ENCODE assay signal across 11 cellular contexts in the genomic region with DNA sequence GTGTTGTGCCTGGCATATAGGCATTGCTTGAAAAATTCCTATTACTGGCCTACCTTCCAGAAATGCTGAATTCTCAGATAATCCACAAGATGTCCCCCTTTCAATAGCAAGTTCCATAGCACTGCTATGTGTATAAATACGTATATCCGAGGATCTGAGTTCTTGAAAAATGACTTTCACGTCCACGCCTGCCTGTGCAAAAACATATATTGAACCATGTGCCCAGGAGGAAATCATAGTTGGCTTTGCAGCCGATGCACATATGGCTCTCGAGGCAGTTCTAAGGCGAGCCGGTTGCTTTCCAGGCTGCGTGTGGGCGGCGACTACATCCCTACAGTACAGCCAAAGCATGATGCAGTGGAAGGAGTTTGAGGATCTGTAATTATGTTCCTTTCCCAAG. TPM values are rescaled to one million over a fixed set of nuclear protein-coding genes. Genes with fewer than 3 reads are reported as not detected.
A peak's percentile ranks its signal among the peaks of the same experiment; 100 is the strongest.
DNase-seq lines count a peak whose midpoint lies in the region; ATAC-seq and TF ChIP-seq lines count a peak whose summit lies in the region.
"Had no signal": no experiment of that assay in that cellular context is flagged by ENCODE, and none has a peak within 500 bp of the region (broad histone marks: within the 10 kb centered on the region; RNA-seq: fewer than 3 reads in every experiment).

No MANE protein-coding gene starts in this region.

- H3K4me1 ChIP-seq in muscle layer of duodenum (ENCODE audit: control insufficient read depth in 1 of 2, insufficient read depth in 2 of 2, low read length in 2 of 2) = no peaks in the 10 kb centered on the region
- no peaks in the 10 kb centered on the region for H3K4me1 ChIP-seq in body of pancreas

- WGBS in body of pancreas, 2 donors = 35% methylated on average over 10 of the region's 11 CpGs; no CpG with 5 or more reads in 1 of the 2 donors

- DNase-seq in DMS53 treated with DMSO at 0.1 percent for 48 hours (lab: John Stamatoyannopoulos, UW; ENCODE audit: unreplicated experiment) = peak; percentile 32
- peak; percentile 13 for DNase-seq in NB4 (ENCODE audit: low read depth)
- peak; percentile 19 for DNase-seq in cerebellar cortex (ENCODE audit: low spot score)
- no peak for DNase-seq in mucosa of gallbladder (ENCODE audit: low spot score)
- DNase-seq in body of pancreas = no peak
- DNase-seq: activated CD4-positive, alpha-beta T cell treated with anti-CD3 and anti-CD28 coated beads for 4 hours; stimulated activated CD4-positive, alpha-beta T cell treated with anti-CD3 and anti-CD28 coated beads, Interleukin-4, amount 100 ng/mL, for 4 hours had no signal

- H3K36me3 ChIP-seq in muscle layer of duodenum (ENCODE audit: control insufficient read depth in 1 of 2, insufficient read depth in 2 of 2, low read length in 2 of 2) (no peaks in the 10 kb centered on the region), body of pancreas (replicated peaks in 1 of 2; ENCODE audit: insufficient read depth in 1 of 2, low read depth in 2 of 2) (no peaks in the 10 kb centered on the region)

- H3K27me3 ChIP-seq in muscle layer of duodenum (ENCODE audit: low read depth, low read length) (no peaks in the 10 kb centered on the region), body of pancreas (no peaks in the 10 kb centered on the region)

- H3K9me3 ChIP-seq in muscle layer of duodenum (ENCODE audit: control insufficient read depth in 1 of 2, low read length in 2 of 2) (no peaks in the 10 kb centered on the region), body of pancreas (no peaks in the 10 kb centered on the region)

- intact Hi-C loops in body of pancreas (cut with DNase I) = no loop called here

- ATAC-seq in GM18873 (IDR thresholded peaks at IDR 0.05; ENCODE audit: low FRiP score, unreplicated experiment) = no peak
- ATAC-seq in body of pancreas = no peak
- no peak for ATAC-seq in GM18502 (IDR thresholded peaks at IDR 0.05; ENCODE audit: poor library complexity, unreplicated experiment)

- TF ChIP-seq CTCF in NB4 (IDR thresholded peaks at IDR 0.05; ENCODE audit: low read depth, low read length) = peak; percentile 14
- peak in 2 of 7 experiments; percentile 18 to 19 for TF ChIP-seq CTCF in body of pancreas (IDR thresholded peaks at IDR 0.05)

- H3K27ac ChIP-seq in muscle layer of duodenum (ENCODE audit: low read length) = no peak overlapping the region
- no peak overlapping the region for H3K27ac ChIP-seq in body of pancreas

- TF ChIP-seq POLR2A in NB4 (IDR thresholded peaks at IDR 0.05; ENCODE audit: extremely low read depth, insufficient read length) (no peak), body of pancreas (IDR thresholded peaks at IDR 0.05) (no peak)

- no peak overlapping the region for H3K4me3 ChIP-seq in NB4 (ENCODE audit: low read depth, low read length)
- peak overlapping the region; percentile 33 for H3K4me3 ChIP-seq in muscle layer of duodenum (ENCODE audit: low read depth in 1 of 2, low read length in 2 of 2)
- no peak overlapping the region for H3K4me3 ChIP-seq in body of pancreas

RNA-seq across cellular contexts. Expression of gene ESX1, which starts 55.4 kb away (rescaled TPM):
- total RNA-seq in mucosa of gallbladder (not detected), body of pancreas (not detected)
- total RNA-seq: frontal cortex had no signal

Comparison
In these comparisons a context has a peak if more than half of its experiments do, and no peak if none do; other contexts are left out.
1. DNase-seq: peak in DMS53 treated with DMSO at 0.1 percent for 48 hours (single experiment), NB4 (single experiment) and cerebellar cortex (single experiment); none in mucosa of gallbladder (single experiment) and body of pancreas (0 of 4).
2. H3K4me3 ChIP-seq: peak in muscle layer of duodenum (2 of 2); none in NB4 (single experiment) and body of pancreas (0 of 2).